8 cellular contexts compared by ENCODE assay signal in the genomic region with DNA sequence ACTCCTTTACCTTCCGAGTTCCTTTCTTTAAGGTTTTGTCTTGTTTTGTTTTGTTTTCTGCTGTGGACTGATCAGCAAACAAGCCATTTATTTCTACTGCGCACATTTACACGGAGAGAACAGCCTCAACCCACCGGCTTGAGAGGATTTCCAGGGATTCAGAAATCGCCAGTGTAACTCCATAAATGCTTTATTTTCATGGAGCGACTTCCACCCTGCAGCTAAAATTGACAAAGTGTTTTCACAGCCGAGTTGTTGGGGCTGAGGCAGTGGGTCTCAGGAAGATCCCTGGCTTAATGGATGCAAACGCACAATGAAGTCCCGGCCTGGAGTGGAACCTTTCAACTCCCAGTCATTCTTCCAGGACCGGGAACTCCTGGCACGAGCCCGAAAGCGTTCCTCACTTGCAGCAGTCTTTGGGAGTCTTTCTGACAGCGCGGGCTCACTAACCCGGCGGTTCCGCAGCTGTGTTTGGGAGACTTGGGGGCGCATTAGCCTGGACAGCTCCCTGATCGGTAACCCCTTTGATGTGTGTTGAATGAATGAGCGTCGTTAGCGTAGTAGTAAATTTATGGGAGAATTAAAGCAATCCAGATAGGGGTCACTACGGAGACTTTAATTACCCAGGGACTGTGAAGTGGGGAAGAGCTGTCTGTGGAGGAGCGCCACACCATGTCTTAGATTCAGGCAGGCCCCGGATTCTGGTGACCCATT. TPM values are rescaled to one million over a fixed set of nuclear protein-coding genes. Genes with fewer than 3 reads are reported as not detected.
DNase-seq lines count a peak whose midpoint lies in the region; ATAC-seq and TF ChIP-seq lines count a peak whose summit lies in the region.

No MANE protein-coding gene starts in this region.

- peaks cover 58% of the 10 kb centered on the region for H3K27me3 Mint-ChIP-seq in activated naive CD4-positive, alpha-beta T cell treated with anti-CD3 and anti-CD28 coated beads for 36 hours (ENCODE audit: low read depth)

- no peak for DNase-seq in activated naive CD4-positive, alpha-beta T cell treated with anti-CD3 and anti-CD28 coated beads for 36 hours
- no peak for DNase-seq in activated naive CD4-positive, alpha-beta T cell treated with anti-CD3 and anti-CD28 coated beads, Interleukin-2, amount 50 U/mL, for 16 hours
- peak; percentile 11 for DNase-seq in SK-N-DZ (ENCODE audit: low spot score)
- peak; percentile 20 for DNase-seq in fibroblast of the aortic adventitia (ENCODE audit: low read depth)
- no peak for DNase-seq in omental fat pad (ENCODE audit: low spot score)
- no peak for DNase-seq in GM10248 (ENCODE audit: extremely low spot score)
- DNase-seq in GM10266 (ENCODE audit: extremely low spot score), result no peak
- no peak for DNase-seq in GM19240 (ENCODE audit: insufficient read length, low spot score)

- peaks cover 16% of the 10 kb centered on the region for H3K4me1 Mint-ChIP-seq in activated naive CD4-positive, alpha-beta T cell treated with anti-CD3 and anti-CD28 coated beads for 36 hours (ENCODE audit: low read depth)

- peak overlapping the region; percentile 51 for H3K4me3 ChIP-seq in fibroblast of the aortic adventitia (ENCODE audit: low read depth, low read length)

- H3K4me3 Mint-ChIP-seq in activated naive CD4-positive, alpha-beta T cell treated with anti-CD3 and anti-CD28 coated beads for 36 hours, result peak overlapping the region; percentile 40

- intact Hi-C loops in activated naive CD4-positive, alpha-beta T cell treated with anti-CD3 and anti-CD28 coated beads for 36 hours (cut with micrococcal nuclease), result no loop called here

- POLR2A ChIA-PET in GM10248 (lab: Yijun Ruan, JAX), result no interaction called here

- H3K27ac Mint-ChIP-seq in activated naive CD4-positive, alpha-beta T cell treated with anti-CD3 and anti-CD28 coated beads for 36 hours, result no peak overlapping the region

- no peaks in the 10 kb centered on the region for H3K36me3 Mint-ChIP-seq in activated naive CD4-positive, alpha-beta T cell treated with anti-CD3 and anti-CD28 coated beads for 36 hours (ENCODE audit: low read depth)

- CTCF ChIA-PET in activated naive CD4-positive, alpha-beta T cell treated with anti-CD3 and anti-CD28 coated beads for 36 hours (lab: Charles Lee), result no interaction called here
- CTCF ChIA-PET in GM10248 (lab: Yijun Ruan, JAX), result interaction anchor here (1.2 kb wide), 1 partner anchor 370 kb away, joined by 3 read pairs; no protein-coding TSS in a partner anchor

- TF ChIP-seq CTCF in fibroblast of the aortic adventitia (IDR thresholded peaks at IDR 0.05; ENCODE audit: insufficient read depth, low read length) (no peak), omental fat pad (IDR thresholded peaks at IDR 0.05) (no peak), GM10248 (IDR thresholded peaks at IDR 0.05; ENCODE audit: control extremely low read depth, extremely low read depth, low read depth, missing control alignments) (no peak), GM10266 (IDR thresholded peaks at IDR 0.05; ENCODE audit: control insufficient read depth, insufficient read depth, low read depth, missing control alignments) (no peak)

- no peaks in the 10 kb centered on the region for H3K9me3 Mint-ChIP-seq in activated naive CD4-positive, alpha-beta T cell treated with anti-CD3 and anti-CD28 coated beads for 36 hours

- peak; percentile 31 for ATAC-seq in omental fat pad (ENCODE audit: low FRiP score)

RNA-seq across cellular contexts. Expression of a gene that starts 0.8 kb away (rescaled TPM):
- not detected for total RNA-seq in activated naive CD4-positive, alpha-beta T cell treated with anti-CD3 and anti-CD28 coated beads for 36 hours
- polyA plus RNA-seq in SK-N-DZ (2014; cell fraction: cytosol; rRNA removed), result 0.88 and 1.3 TPM in 2 replicates
- 0.78 and 0.85 TPM in 2 replicates for polyA plus RNA-seq in SK-N-DZ (2014; cell fraction: nucleus; rRNA removed)
- total RNA-seq in fibroblast of the aortic adventitia (ENCODE audit: low replicate concordance) (8.6 TPM in 1 of 2 replicates, not detected in the other), omental fat pad (1 to 10 TPM; 1.0 to 9.6 (median 3.2) TPM)

Comparison
In these comparisons a context has a peak if more than half of its experiments do, and no peak if none do; other contexts are left out.
1. DNase-seq: peak in SK-N-DZ (single experiment) and fibroblast of the aortic adventitia (single experiment); none in activated naive CD4-positive, alpha-beta T cell treated with anti-CD3 and anti-CD28 coated beads for 36 hours (single experiment), activated naive CD4-positive, alpha-beta T cell treated with anti-CD3 and anti-CD28 coated beads, Interleukin-2, amount 50 U/mL, for 16 hours (single experiment), omental fat pad (single experiment), GM10248 (single experiment), GM10266 (single experiment) and GM19240 (single experiment).